ENCODE assay signal across 9 cellular contexts in genomic region chr1:41751804-41752513, GRCh38.
DNase-seq lines count a peak whose midpoint lies in the region; ATAC-seq and TF ChIP-seq lines count a peak whose summit lies in the region.
"Had no signal": no experiment of that assay in that cellular context is flagged by ENCODE, and none has a peak within 500 bp of the region (broad histone marks: within the 10 kb centered on the region; RNA-seq: fewer than 3 reads in every experiment).

No MANE protein-coding gene starts in this region.

- H3K79me2 ChIP-seq in OCI-LY1 (ENCODE audit: insufficient read depth, low read length): no peaks in the 10 kb centered on the region
- H3K79me2 ChIP-seq: parathyroid adenoma had no signal

- H3F3A ChIP-seq in OCI-LY1 (ENCODE audit: insufficient read depth, low read length): no peaks in the 10 kb centered on the region

- ATAC-seq in HG02763 (IDR thresholded peaks at IDR 0.05; ENCODE audit: unreplicated experiment) (peak; percentile 33), left ventricle myocardium superior (peak; percentile 69)

- H3K27ac ChIP-seq in OCI-LY1 (ENCODE audit: low read depth, low read length, poor library complexity, severe bottlenecking): peak overlapping the region; percentile 92
- H3K27ac ChIP-seq: parathyroid adenoma had no signal

- intact Hi-C loops in left ventricle myocardium superior (cut with micrococcal nuclease): no loop called here

- H3K36me3 ChIP-seq in OCI-LY1 (ENCODE audit: insufficient read depth, low read length): no peaks in the 10 kb centered on the region

- TF ChIP-seq CTCF in OCI-LY1 (IDR thresholded peaks at IDR 0.05; ENCODE audit: low read length): no peak

- H3K4me3 ChIP-seq in OCI-LY1 (ENCODE audit: low read depth, low read length, poor library complexity, severe bottlenecking): peak overlapping the region; percentile 32

- no peaks in the 10 kb centered on the region for H3K9me3 ChIP-seq in OCI-LY1 (ENCODE audit: low read length)

- H3K9ac ChIP-seq in OCI-LY1 (ENCODE audit: low read length): peak overlapping the region; percentile 37; the same call in 1 of the 2 replicates
- H3K9ac ChIP-seq: parathyroid adenoma had no signal

- peaks cover 52% of the 10 kb centered on the region for H3K4me1 ChIP-seq in OCI-LY1 (ENCODE audit: insufficient read depth, low read length, severe bottlenecking)
- H3K4me1 ChIP-seq: parathyroid adenoma had no signal

- DNase-seq in activated CD4-positive, alpha-beta T cell treated with anti-CD3 and anti-CD28 coated beads for 48 hours: peak; percentile 30
- no peak for DNase-seq in activated CD4-positive, alpha-beta T cell treated with anti-CD3 and anti-CD28 coated beads, Interleukin-2, amount 50 U/mL, for 1 hour
- DNase-seq in left ventricle myocardium superior (no peak), amygdala (lab: John Stamatoyannopoulos, UW) (no peak), DMS153 treated with DMSO at 0.1 percent for 48 hours (lab: John Stamatoyannopoulos, UW; ENCODE audit: unreplicated experiment) (no peak), AG08395 (ENCODE audit: low spot score) (no peak)

- H2AFZ ChIP-seq in OCI-LY1 (ENCODE audit: low read length): no peak overlapping the region
- H2AFZ ChIP-seq: parathyroid adenoma had no signal

- no peaks in the 10 kb centered on the region for H3K27me3 ChIP-seq in OCI-LY1 (ENCODE audit: insufficient read depth, low read length)

- H4K20me1 ChIP-seq in OCI-LY1 (ENCODE audit: insufficient read depth, low read length): no peaks in the 10 kb centered on the region

- peak overlapping the region; percentile 49 for H3K4me2 ChIP-seq in OCI-LY1 (ENCODE audit: low read length)

- H3K9me2 ChIP-seq in OCI-LY1 (ENCODE audit: low read depth, low read length): no peaks in the 10 kb centered on the region
